In genomic region chr6:138570716-138571020, GRCh38 we compare ENCODE assay signal across 1 cellular context.
TF ChIP-seq lines count a peak whose summit lies in the region.

No MANE protein-coding gene starts in this region.

TF ChIP-seq in H1, 55 proteins besides CTCF, POLR2A, EP300 and RAD21:
- TF ChIP-seq SP2 (IDR thresholded peaks at IDR 0.05; ENCODE audit: low read length): no peak
- no peak for TF ChIP-seq JUN (IDR thresholded peaks at IDR 0.05; ENCODE audit: low read depth, low read length)
- TF ChIP-seq CREB1 (IDR thresholded peaks at IDR 0.05): no peak
- no peak for TF ChIP-seq MAFK (IDR thresholded peaks at IDR 0.05; ENCODE audit: low read depth, low read length)
- no peak for TF ChIP-seq POU5F1 (IDR thresholded peaks at IDR 0.05; ENCODE audit: low read depth, low read length)
- TF ChIP-seq RXRA (IDR thresholded peaks at IDR 0.05; ENCODE audit: insufficient read depth, low read depth, low read length): no peak
- no peak for TF ChIP-seq ZNF274 (IDR thresholded peaks at IDR 0.05; ENCODE audit: borderline replicate concordance, extremely low read depth, low read length)
- TF ChIP-seq ATF2 (IDR thresholded peaks at IDR 0.05; ENCODE audit: low read length): no peak
- TF ChIP-seq CTBP2 (IDR thresholded peaks at IDR 0.05; ENCODE audit: borderline replicate concordance, insufficient read depth, insufficient read length, low read length): no peak
- TF ChIP-seq KDM1A (IDR thresholded peaks at IDR 0.05; ENCODE audit: borderline replicate concordance, low read length): no peak
- TF ChIP-seq CEBPB (IDR thresholded peaks at IDR 0.05; ENCODE audit: low read depth, low read length): no peak
- no peak for TF ChIP-seq SP4 (IDR thresholded peaks at IDR 0.05; ENCODE audit: low read length)
- no peak for TF ChIP-seq TEAD4 (IDR thresholded peaks at IDR 0.05; ENCODE audit: low read depth, low read length)
